2 cellular contexts compared by ENCODE assay signal in genomic region chr11:75194147-75194546, GRCh38.
TF ChIP-seq lines count a peak whose summit lies in the region.

No MANE protein-coding gene starts in this region.

TF ChIP-seq in liver, 16 proteins besides CTCF, POLR2A, EP300 and RAD21:
- no peak for TF ChIP-seq JUND (IDR thresholded peaks at IDR 0.05)
- no peak for TF ChIP-seq FOXA2 (IDR thresholded peaks at IDR 0.05)
- TF ChIP-seq MAX (IDR thresholded peaks at IDR 0.05), result no peak
- no peak for TF ChIP-seq NR2F2 (IDR thresholded peaks at IDR 0.05)
- no peak for TF ChIP-seq GABPA (IDR thresholded peaks at IDR 0.05 in 1 of 2, conservative IDR thresholded peaks at IDR 0.05 in 1 of 2)
- TF ChIP-seq TAF1 (conservative IDR thresholded peaks at IDR 0.05), result no peak
- no peak for TF ChIP-seq HNF4G (IDR thresholded peaks at IDR 0.05)
- no peak for TF ChIP-seq ATF3 (IDR thresholded peaks at IDR 0.05)
- TF ChIP-seq RXRA (IDR thresholded peaks at IDR 0.05), result no peak
- no peak for TF ChIP-seq ZBTB33 (IDR thresholded peaks at IDR 0.05)
- TF ChIP-seq YY1 (IDR thresholded peaks at IDR 0.05), result no peak
- no peak for TF ChIP-seq HNF4A (conservative IDR thresholded peaks at IDR 0.05)

TF ChIP-seq in HepG2, 621 proteins besides CTCF, POLR2A, EP300 and RAD21:
- TF ChIP-seq TRIM24 (CRISPR knock-in tag; IDR thresholded peaks at IDR 0.05) (no peak), TRIM22 (IDR thresholded peaks at IDR 0.05) (no peak), FOXK1 (CRISPR knock-in tag; IDR thresholded peaks at IDR 0.05; ENCODE audit: borderline replicate concordance, low read depth) (no peak), ZNF432 (CRISPR knock-in tag; IDR thresholded peaks at IDR 0.05; ENCODE audit: borderline replicate concordance) (no peak), ZNF543 (CRISPR knock-in tag; IDR thresholded peaks at IDR 0.05) (no peak)
